10 cellular contexts compared by ENCODE assay signal in the genomic region with DNA sequence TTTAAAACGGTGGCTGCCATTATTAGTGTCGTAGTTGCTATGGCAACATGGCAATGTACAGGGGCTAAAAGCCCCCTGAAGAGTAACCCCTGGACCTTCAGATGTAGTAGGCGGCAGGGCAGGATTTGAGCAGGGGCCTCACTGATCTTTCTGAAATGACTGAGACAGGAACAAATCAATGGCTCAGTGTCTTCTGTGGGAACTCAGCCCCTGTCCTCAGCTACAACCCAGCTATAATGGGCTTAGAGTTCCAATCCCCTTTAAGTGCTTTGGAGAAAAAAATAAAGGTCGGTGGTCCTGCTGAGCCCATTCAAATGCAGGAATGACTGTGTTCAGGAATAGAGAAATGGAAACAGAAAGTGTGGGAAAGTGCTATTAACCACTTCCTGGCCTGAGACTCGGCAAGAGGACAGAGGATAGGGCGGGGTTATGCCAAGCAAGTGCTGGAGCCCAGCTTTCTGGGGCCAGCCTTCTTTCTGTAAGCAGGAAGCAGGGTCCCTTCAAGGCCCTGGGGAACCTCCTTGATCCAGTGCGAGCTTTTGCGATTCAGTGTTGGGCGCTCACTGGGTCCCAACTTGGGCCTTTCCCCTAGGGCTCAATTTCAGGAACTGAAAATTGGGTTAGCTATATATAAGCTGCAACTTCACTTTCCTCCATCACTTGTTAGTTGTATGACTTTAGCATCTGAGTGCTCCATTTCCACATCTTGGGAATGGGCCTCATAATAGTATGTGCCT. TPM values are rescaled to one million over a fixed set of nuclear protein-coding genes. Genes with fewer than 3 reads are reported as not detected.
DNase-seq lines count a peak whose midpoint lies in the region; ATAC-seq and TF ChIP-seq lines count a peak whose summit lies in the region.
"Had no signal": no experiment of that assay in that cellular context is flagged by ENCODE, and none has a peak within 500 bp of the region (broad histone marks: within the 10 kb centered on the region; RNA-seq: fewer than 3 reads in every experiment).

No MANE protein-coding gene starts in this region.

- H3K27ac Mint-ChIP-seq in T-helper 2 cell treated with Interferon-gamma antibody and Interleukin-4, amounts not matched to agents 5 μg/mL and 100 μg/mL, for 36 hours = peak overlapping the region; percentile 65
- H3K27ac Mint-ChIP-seq: activated naive CD8-positive, alpha-beta T cell had no signal

- H3K27ac ChIP-seq in BLaER1 (peak overlapping the region; percentile 32), spleen (peak overlapping the region in 6 of 8 donors; percentile 45 to 72 (median 52))
- H3K27ac ChIP-seq: parathyroid adenoma had no signal

- no peak for TF ChIP-seq POLR2A in spleen (IDR thresholded peaks at IDR 0.05)

- intact Hi-C loops in spleen (cut with DNase I; ENCODE audit: low total_unique reads) = loop anchor here (5.0 kb wide), 1 partner anchor 353 kb away; no protein-coding TSS in a partner anchor

- no peak for TF ChIP-seq CTCF in spleen (IDR thresholded peaks at IDR 0.05 in 8 of 11, conservative IDR thresholded peaks at IDR 0.05 in 3 of 11)

- H3K27me3 ChIP-seq in BLaER1 (no peaks in the 10 kb centered on the region), spleen (replicated peaks in 1 of 7) (no peaks in the 10 kb centered on the region)

- peak; percentile 61 for DNase-seq in GM19238 (ENCODE audit: insufficient read length, low spot score)
- peak; percentile 47 for DNase-seq in T-helper 2 cell treated with Interferon-gamma antibody and Interleukin-4, amounts not matched to agents 5 μg/mL and 100 μg/mL, for 36 hours (ENCODE audit: low spot score)
- peak; percentile 82 for DNase-seq in spleen
- DNase-seq in cerebellum (ENCODE audit: low spot score) = no peak
- no peak for DNase-seq in NCI-H2196 (lab: John Stamatoyannopoulos, UW; ENCODE audit: unreplicated experiment)
- no peak for DNase-seq in SHP77 treated with DMSO at 0.1 percent for 48 hours (lab: John Stamatoyannopoulos, UW)

- no peak overlapping the region; the same call in 1 of the 2 replicates for H3K9ac ChIP-seq in BLaER1
- H3K9ac ChIP-seq: parathyroid adenoma had no signal

- no peaks in the 10 kb centered on the region for H3K9me3 ChIP-seq in BLaER1
- H3K9me3 ChIP-seq in spleen = no peaks in the 10 kb centered on the region

- H3K4me1 ChIP-seq in BLaER1 = peaks cover 63% of the 10 kb centered on the region
- H3K4me1 ChIP-seq in spleen = peaks cover 18 to 82% (median 44%) of the 10 kb centered on the region in 6 donors

- H3K36me3 ChIP-seq in BLaER1 (no peaks in the 10 kb centered on the region), spleen (no peaks in the 10 kb centered on the region)

- no peaks in the 10 kb centered on the region for H3K27me3 Mint-ChIP-seq in T-helper 2 cell treated with Interferon-gamma antibody and Interleukin-4, amounts not matched to agents 5 μg/mL and 100 μg/mL, for 36 hours (ENCODE audit: low read depth)
- H3K27me3 Mint-ChIP-seq: activated naive CD8-positive, alpha-beta T cell had no signal

- H3K36me3 Mint-ChIP-seq in T-helper 2 cell treated with Interferon-gamma antibody and Interleukin-4, amounts not matched to agents 5 μg/mL and 100 μg/mL, for 36 hours (ENCODE audit: low read depth) = no peaks in the 10 kb centered on the region
- H3K36me3 Mint-ChIP-seq: activated naive CD8-positive, alpha-beta T cell had no signal

- H3K4me3 Mint-ChIP-seq in T-helper 2 cell treated with Interferon-gamma antibody and Interleukin-4, amounts not matched to agents 5 μg/mL and 100 μg/mL, for 36 hours = peak overlapping the region; percentile 71
- H3K4me3 Mint-ChIP-seq: activated naive CD8-positive, alpha-beta T cell had no signal

- H4K20me1 ChIP-seq in BLaER1 = no peaks in the 10 kb centered on the region

- H3K4me3 ChIP-seq in BLaER1 (no peak overlapping the region; the same call in 1 of the 2 replicates), spleen (peak overlapping the region in 1 of 8 donors; percentile 34)

- H3K4me1 Mint-ChIP-seq in T-helper 2 cell treated with Interferon-gamma antibody and Interleukin-4, amounts not matched to agents 5 μg/mL and 100 μg/mL, for 36 hours (ENCODE audit: low read depth) = peaks cover 27% of the 10 kb centered on the region

- WGBS in spleen, 5 donors = 36 to 43% (median 40%) methylated on average over 9 of the region's 9 CpGs

- H3K9me3 Mint-ChIP-seq in T-helper 2 cell treated with Interferon-gamma antibody and Interleukin-4, amounts not matched to agents 5 μg/mL and 100 μg/mL, for 36 hours = no peaks in the 10 kb centered on the region

- ATAC-seq in HG03108 (IDR thresholded peaks at IDR 0.05; ENCODE audit: unreplicated experiment) = peak; percentile 73

- peak overlapping the region; percentile 66 for H3K4me2 ChIP-seq in BLaER1

RNA-seq across cellular contexts. Expression of a gene that starts 6.1 kb away (rescaled TPM):
- total RNA-seq in spleen = 100 to 1,000 TPM in 4 of 7 donors, 10 to 100 TPM in 3; 65.3 to 174 (median 125) TPM
- 100 to 1,000 TPM in 1 of 3 donors, 10 to 100 TPM in 2; 27.8 to 111 (median 35.3) TPM for polyA plus RNA-seq in spleen
- 6.4 TPM for total RNA-seq in cerebellum

Comparison
In these comparisons a context has a peak if more than half of its experiments do, and no peak if none do; other contexts are left out.
1. DNase-seq: peak in GM19238 (single experiment), T-helper 2 cell treated with Interferon-gamma antibody and Interleukin-4, amounts not matched to agents 5 μg/mL and 100 μg/mL, for 36 hours (single experiment) and spleen (single experiment); none in cerebellum (single experiment), NCI-H2196 (single experiment) and SHP77 treated with DMSO at 0.1 percent for 48 hours (single experiment).